ENCODE assay signal across 17 cellular contexts in the genomic region with DNA sequence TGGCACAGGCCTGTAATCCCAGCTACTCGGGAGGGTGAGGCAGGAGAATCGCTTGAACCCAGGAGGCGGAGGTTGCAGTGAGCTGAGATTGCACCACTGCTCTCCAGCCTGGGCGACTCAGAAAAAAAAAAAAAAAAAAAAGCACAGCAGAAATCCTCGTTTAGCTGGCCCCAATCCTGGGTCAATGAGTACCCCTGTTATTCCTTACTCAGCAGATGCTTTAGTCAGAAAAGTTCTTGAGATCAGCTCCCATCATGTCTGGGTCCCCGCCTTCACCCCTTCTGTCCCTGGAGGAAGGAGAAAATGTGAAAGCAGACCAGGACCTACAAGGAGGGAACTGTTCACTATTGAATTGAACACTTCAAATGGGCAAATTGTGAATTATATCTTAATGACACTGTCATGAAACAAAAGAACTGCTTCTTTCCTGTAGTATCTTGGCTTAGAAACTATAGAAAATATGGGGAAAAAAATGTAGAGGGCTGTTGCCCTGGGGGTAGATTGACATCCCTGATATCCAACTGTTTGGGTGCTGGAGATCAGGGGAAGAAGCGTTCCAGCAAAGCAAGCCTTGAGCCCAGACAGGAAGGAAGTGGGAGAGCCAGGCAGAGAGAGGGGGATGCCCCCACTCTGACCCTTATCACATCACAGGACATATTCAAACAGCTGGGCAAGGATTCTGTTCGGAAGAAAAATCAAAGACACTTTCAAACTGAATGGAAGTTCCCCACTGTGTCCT. TPM values are rescaled to one million over a fixed set of nuclear protein-coding genes. Genes with fewer than 3 reads are reported as not detected.
DNase-seq lines count a peak whose midpoint lies in the region; ATAC-seq and TF ChIP-seq lines count a peak whose summit lies in the region.
"Had no signal": no experiment of that assay in that cellular context is flagged by ENCODE, and none has a peak within 500 bp of the region (broad histone marks: within the 10 kb centered on the region; RNA-seq: fewer than 3 reads in every experiment).

No MANE protein-coding gene starts in this region.

- H3K36me3 Mint-ChIP-seq in nephron progenitor cell (ENCODE audit: low read depth) (no peaks in the 10 kb centered on the region), endodermal cell (ENCODE audit: low read depth) (no peaks in the 10 kb centered on the region)
- peaks cover 5% of the 10 kb centered on the region for H3K36me3 Mint-ChIP-seq in stimulated activated effector memory CD8-positive, alpha-beta T cell treated with anti-CD3 and anti-CD28 coated beads, Interleukin-12 subunit alpha, Interleukin-12 subunit beta, amount 100 ng/mL, for 72 hours
- H3K36me3 Mint-ChIP-seq: brain; CD8-positive, alpha-beta memory T cell had no signal

- peaks cover 5% of the 10 kb centered on the region for H3K4me1 ChIP-seq in endodermal cell (ENCODE audit: control insufficient read depth, insufficient read depth, low read length)
- H3K4me1 ChIP-seq: lower lobe of right lung, prostate gland had no signal

- H3K9me3 ChIP-seq in endodermal cell (ENCODE audit: control insufficient read depth, low read length): no peaks in the 10 kb centered on the region
- H3K9me3 ChIP-seq: lower lobe of right lung, prostate gland had no signal

- H3K27me3 Mint-ChIP-seq in nephron progenitor cell (ENCODE audit: low read depth, poor library complexity): no peaks in the 10 kb centered on the region
- no peaks in the 10 kb centered on the region for H3K27me3 Mint-ChIP-seq in endodermal cell (ENCODE audit: insufficient read depth)

- TF ChIP-seq CTCF in nephron progenitor cell (IDR thresholded peaks at IDR 0.05): no peak
- TF ChIP-seq CTCF in endodermal cell (conservative IDR thresholded peaks at IDR 0.05): no peak

- DNase-seq in ELR (ENCODE audit: low read depth) (peak; percentile 13), UCSD-AML1 (lab: John Stamatoyannopoulos, UW; ENCODE audit: unreplicated experiment) (peak; percentile 35), nephron progenitor cell (no peak), endodermal cell (no peak)
- no peak for DNase-seq in stimulated activated effector memory CD8-positive, alpha-beta T cell treated with anti-CD3 and anti-CD28 coated beads, Interleukin-12 subunit alpha, Interleukin-12 subunit beta, amount 100 ng/mL, for 72 hours (ENCODE audit: low spot score in 2 of 2)
- no peak for DNase-seq in activated CD4-positive, alpha-beta T cell treated with anti-CD3 and anti-CD28 coated beads for 1 hour
- DNase-seq: activated B cell treated with CpG ODN at 0.5 μM for 24 hours; activated T-cell treated with anti-CD3 and anti-CD28 coated beads, Interleukin-2, amount 50 U/mL, for 72 hours; CD8-positive, alpha-beta memory T cell; lower lobe of right lung; NCI-H510A had no signal

- no peak overlapping the region for H3K27ac ChIP-seq in endodermal cell (ENCODE audit: low read depth, low read length)
- H3K27ac ChIP-seq: lower lobe of right lung, prostate gland had no signal

- H3K4me3 Mint-ChIP-seq in nephron progenitor cell: no peak overlapping the region
- H3K4me3 Mint-ChIP-seq in endodermal cell: no peak overlapping the region
- H3K4me3 Mint-ChIP-seq in stimulated activated effector memory CD8-positive, alpha-beta T cell treated with anti-CD3 and anti-CD28 coated beads, Interleukin-12 subunit alpha, Interleukin-12 subunit beta, amount 100 ng/mL, for 72 hours: no peak overlapping the region
- H3K4me3 Mint-ChIP-seq: activated B cell treated with CpG ODN at 0.5 μM for 24 hours; activated T-cell treated with anti-CD3 and anti-CD28 coated beads, Interleukin-2, amount 50 U/mL, for 72 hours; brain; CD8-positive, alpha-beta memory T cell had no signal

- H3K9ac ChIP-seq in endodermal cell (ENCODE audit: extremely low read depth, low read length, poor library complexity, severe bottlenecking): no peak overlapping the region

- H3K9me3 Mint-ChIP-seq in nephron progenitor cell (no peaks in the 10 kb centered on the region), endodermal cell (no peaks in the 10 kb centered on the region)
- no peaks in the 10 kb centered on the region for H3K9me3 Mint-ChIP-seq in stimulated activated effector memory CD8-positive, alpha-beta T cell treated with anti-CD3 and anti-CD28 coated beads, Interleukin-12 subunit alpha, Interleukin-12 subunit beta, amount 100 ng/mL, for 72 hours
- H3K9me3 Mint-ChIP-seq: activated B cell treated with CpG ODN at 0.5 μM for 24 hours; activated T-cell treated with anti-CD3 and anti-CD28 coated beads, Interleukin-2, amount 50 U/mL, for 72 hours; CD8-positive, alpha-beta memory T cell had no signal

- 68 to 74% methylated on average over 5 to 8 of the region's 8 CpGs for WGBS in endodermal cell (ENCODE audit: insufficient coverage in 1 of 2, insufficient read length in 1 of 2), 2 experiments

- H3K4me1 Mint-ChIP-seq in nephron progenitor cell (peaks cover 29% of the 10 kb centered on the region), endodermal cell (peaks cover 18% of the 10 kb centered on the region)
- peaks cover 8% of the 10 kb centered on the region for H3K4me1 Mint-ChIP-seq in stimulated activated effector memory CD8-positive, alpha-beta T cell treated with anti-CD3 and anti-CD28 coated beads, Interleukin-12 subunit alpha, Interleukin-12 subunit beta, amount 100 ng/mL, for 72 hours

- no peak overlapping the region for H3K4me3 ChIP-seq in endodermal cell (ENCODE audit: low read length)
- H3K4me3 ChIP-seq: lower lobe of right lung, prostate gland had no signal

- H3K36me3 ChIP-seq in endodermal cell (ENCODE audit: control insufficient read depth, insufficient read depth, low read length): no peaks in the 10 kb centered on the region
- H3K36me3 ChIP-seq: lower lobe of right lung, prostate gland had no signal

- H3K27ac Mint-ChIP-seq in nephron progenitor cell (peak overlapping the region; percentile 5), endodermal cell (no peak overlapping the region)
- no peak overlapping the region for H3K27ac Mint-ChIP-seq in stimulated activated effector memory CD8-positive, alpha-beta T cell treated with anti-CD3 and anti-CD28 coated beads, Interleukin-12 subunit alpha, Interleukin-12 subunit beta, amount 100 ng/mL, for 72 hours
- H3K27ac Mint-ChIP-seq: activated B cell treated with CpG ODN at 0.5 μM for 24 hours; activated T-cell treated with anti-CD3 and anti-CD28 coated beads, Interleukin-2, amount 50 U/mL, for 72 hours; CD8-positive, alpha-beta memory T cell had no signal

- H3K27me3 ChIP-seq in endodermal cell (ENCODE audit: control insufficient read depth, insufficient read depth, low read length, poor library complexity, severe bottlenecking): no peaks in the 10 kb centered on the region

- ATAC-seq in HG03196 (IDR thresholded peaks at IDR 0.05; ENCODE audit: unreplicated experiment) (peak; percentile 64), GM21515 (IDR thresholded peaks at IDR 0.05; ENCODE audit: unreplicated experiment) (no peak)
- no peak for ATAC-seq in stimulated activated effector memory CD8-positive, alpha-beta T cell treated with anti-CD3 and anti-CD28 coated beads, Interleukin-12 subunit alpha, Interleukin-12 subunit beta, amount 100 ng/mL, for 72 hours
- ATAC-seq: activated T-cell treated with anti-CD3 and anti-CD28 coated beads, Interleukin-2, amount 50 U/mL, for 72 hours; HCT116; lower lobe of right lung; Right ventricle myocardium inferior had no signal

RNA-seq across cellular contexts. Expression of a gene that starts 16.6 kb away (rescaled TPM):
- 1 to 10 TPM in 1 of 2 donors, under 1 TPM in 1; 0.84 to 1.5 TPM for total RNA-seq in endodermal cell
- polyA plus RNA-seq in endodermal cell (2013, experiment 1 of 2): 0.64 TPM
- polyA plus RNA-seq in endodermal cell (2013, experiment 2 of 2): 0.50 TPM
- total RNA-seq: activated B cell treated with CpG ODN at 0.5 μM for 24 hours, Right ventricle myocardium inferior had no signal
- polyA plus RNA-seq: CD8-positive, alpha-beta memory T cell had no signal

RNA-seq across cellular contexts. Expression of a gene that starts 58.1 kb away (rescaled TPM):
- total RNA-seq in endodermal cell: 100 to 1,000 TPM; 138 to 154 TPM
- polyA plus RNA-seq in endodermal cell (2013, experiment 1 of 2): 77.1 TPM
- 69.4 TPM for polyA plus RNA-seq in endodermal cell (2013, experiment 2 of 2)

Comparison
In these comparisons a context has a peak if more than half of its experiments do, and no peak if none do; other contexts are left out.
1. DNase-seq: peak in ELR (single experiment) and UCSD-AML1 (single experiment); none in nephron progenitor cell (single experiment), endodermal cell (single experiment), stimulated activated effector memory CD8-positive, alpha-beta T cell treated with anti-CD3 and anti-CD28 coated beads, Interleukin-12 subunit alpha, Interleukin-12 subunit beta, amount 100 ng/mL, for 72 hours (0 of 2) and activated CD4-positive, alpha-beta T cell treated with anti-CD3 and anti-CD28 coated beads for 1 hour (single experiment).